In genomic region chr9:135769489-135770202, GRCh38 we compare ENCODE assay signal across 17 cellular contexts.
"Had no signal": no experiment of that assay in that cellular context is flagged by ENCODE, and none has a peak within 500 bp of the region (broad histone marks: within the 10 kb centered on the region; RNA-seq: fewer than 3 reads in every experiment).

No MANE protein-coding gene starts in this region.

- H3K36me3 ChIP-seq: colonic mucosa, prostate gland, right atrium auricular region, transverse colon, vagina had no signal

- H3K27ac ChIP-seq: colonic mucosa, epithelial cell of prostate, prostate gland, right atrium auricular region, transverse colon, vagina had no signal

- H3K4me1 ChIP-seq: colonic mucosa, prostate gland, right atrium auricular region, transverse colon, vagina had no signal

- DNase-seq: activated CD4-positive, alpha-beta T cell treated with anti-CD3 and anti-CD28 coated beads, Interleukin-2, amount 10 ng/mL, durations not matched to agents 7 days and 5 days; activated CD4-positive, CD25-positive, alpha-beta regulatory T cell; activated naive CD4-positive, alpha-beta T cell treated with anti-CD3 and anti-CD28 coated beads, Interleukin-2, amount 10 ng/mL, durations not matched to agents 7 days and 5 days; activated naive CD8-positive, alpha-beta T cell treated with anti-CD3 and anti-CD28 coated beads, Interleukin-2, amount 50 U/mL, for 24 hours; activated T-cell treated with anti-CD3 and anti-CD28 coated beads, Interleukin-2, amount 50 U/mL, for 24 hours; anterior cingulate cortex; colonic mucosa; endodermal cell; foreskin fibroblast; mucosa of descending colon; naive B cell; transverse colon had no signal

- H3K27me3 ChIP-seq: colonic mucosa, right atrium auricular region, vagina had no signal

- H3K9me3 ChIP-seq: colonic mucosa, prostate gland, transverse colon had no signal

- H3K4me3 ChIP-seq: colonic mucosa, mucosa of descending colon, prostate gland, right atrium auricular region, transverse colon, vagina had no signal

- ATAC-seq: activated CD8-positive, alpha-beta T cell treated with anti-CD3 and anti-CD28 coated beads, Interleukin-2, amount 10 ng/mL, durations not matched to agents 7 days and 5 days; activated naive CD8-positive, alpha-beta T cell treated with anti-CD3 and anti-CD28 coated beads, Interleukin-2, amount 50 U/mL, for 24 hours; mucosa of descending colon had no signal
